1 cellular context compared by ENCODE assay signal in the genomic region with DNA sequence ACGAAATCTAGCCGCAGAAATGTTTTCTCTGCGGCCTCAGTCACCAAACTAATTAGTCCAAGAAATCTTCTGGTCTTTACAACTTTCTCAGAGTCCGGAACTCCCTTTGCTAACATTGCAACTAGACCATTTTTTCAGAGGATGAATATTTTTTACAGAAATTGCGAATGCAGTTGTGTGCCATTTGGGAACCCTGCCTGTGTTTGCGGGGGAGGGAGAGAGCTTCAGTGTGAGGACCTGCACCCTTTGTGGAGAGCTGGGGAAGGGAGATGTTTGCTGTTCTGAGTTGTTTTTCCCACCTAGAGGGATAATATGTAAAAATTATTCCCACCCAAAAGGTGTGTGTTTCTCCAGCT.
TF ChIP-seq lines count a peak whose summit lies in the region.

No MANE protein-coding gene starts in this region.

TF ChIP-seq in H1, 55 proteins besides CTCF, POLR2A, EP300 and RAD21:
- no peak for TF ChIP-seq KDM5A (IDR thresholded peaks at IDR 0.05; ENCODE audit: low read length)
- no peak for TF ChIP-seq KDM1A (IDR thresholded peaks at IDR 0.05; ENCODE audit: borderline replicate concordance, low read length)
- TF ChIP-seq BACH1 (IDR thresholded peaks at IDR 0.05; ENCODE audit: low read length): no peak
- no peak for TF ChIP-seq POLR2AphosphoS5 (IDR thresholded peaks at IDR 0.05; ENCODE audit: low read depth, low read length)
- peak; percentile 93 for TF ChIP-seq RNF2 (IDR thresholded peaks at IDR 0.05; ENCODE audit: borderline replicate concordance, low read depth, low read length, missing control alignments, poor library complexity, severe bottlenecking)
- TF ChIP-seq EZH2 (IDR thresholded peaks at IDR 0.05; ENCODE audit: low read depth, low read length, severe bottlenecking): peak; percentile 43
